8 cellular contexts compared by ENCODE assay signal in genomic region chr18:34976534-34976898, GRCh38.
DNase-seq lines count a peak whose midpoint lies in the region; ATAC-seq, FAIRE-seq and TF ChIP-seq lines count a peak whose summit lies in the region.

No MANE protein-coding gene starts in this region.

- TF ChIP-seq CTCF in Peyer's patch (IDR thresholded peaks at IDR 0.05) (no peak), right atrium auricular region (IDR thresholded peaks at IDR 0.05) (no peak)

- DNase-seq in Peyer's patch: no peak
- DNase-seq in right atrium auricular region (ENCODE audit: low spot score): peak; percentile 59
- DNase-seq in small intestine: no peak
- no peak for DNase-seq in KG1 (lab: John Stamatoyannopoulos, UW)

- H3K4me1 ChIP-seq in Peyer's patch (peaks cover 0 to 12% (median 0%) of the 10 kb centered on the region in 4 donors), right atrium auricular region (peaks cover 0 to 14% of the 10 kb centered on the region in 2 donors), small intestine (ENCODE audit: control insufficient read depth in 2 of 2, insufficient read depth in 1 of 2, low read depth in 1 of 2, low read length in 1 of 2) (peaks cover 0 to 2% of the 10 kb centered on the region in 2 donors)

- 1% methylated on average over 19 of the region's 19 CpGs for WGBS in small intestine, 3 donors

- H3K27me3 ChIP-seq in Peyer's patch: no peaks in the 10 kb centered on the region
- H3K27me3 ChIP-seq in right atrium auricular region: no peaks in the 10 kb centered on the region
- no peaks in the 10 kb centered on the region for H3K27me3 ChIP-seq in small intestine (ENCODE audit: control insufficient read depth in 2 of 2, insufficient read depth in 2 of 2, low read length in 2 of 2)

- H3K27ac ChIP-seq in Peyer's patch (peak overlapping the region; percentile 30 to 81 (median 70)), right atrium auricular region (peak overlapping the region; percentile 52 to 68), small intestine (ENCODE audit: low read depth in 1 of 2, low read length in 1 of 2) (no peak overlapping the region)

- H3K36me3 ChIP-seq in Peyer's patch (no peaks in the 10 kb centered on the region), right atrium auricular region (no peaks in the 10 kb centered on the region), small intestine (ENCODE audit: control insufficient read depth in 2 of 2, insufficient read depth in 2 of 2, low read length in 2 of 2) (no peaks in the 10 kb centered on the region)

- peak overlapping the region; percentile 77 to 93 (median 84) for H3K4me3 ChIP-seq in Peyer's patch
- H3K4me3 ChIP-seq in right atrium auricular region: peak overlapping the region; percentile 67 to 86
- peak overlapping the region; percentile 76 to 86 for H3K4me3 ChIP-seq in small intestine (ENCODE audit: low read depth in 1 of 2, low read length in 2 of 2)

- FAIRE-seq in small intestine (lab: Jason Lieb, UNC): no peak

- no peaks in the 10 kb centered on the region for H3K9me3 ChIP-seq in Peyer's patch
- H3K9me3 ChIP-seq in right atrium auricular region: no peaks in the 10 kb centered on the region
- no peaks in the 10 kb centered on the region for H3K9me3 ChIP-seq in small intestine (ENCODE audit: control insufficient read depth, low read depth)

- ATAC-seq in GM19438 (IDR thresholded peaks at IDR 0.05; ENCODE audit: low read depth, unreplicated experiment): peak; percentile 4
- no peak for ATAC-seq in HG02885 (IDR thresholded peaks at IDR 0.05; ENCODE audit: poor library complexity, unreplicated experiment)
- ATAC-seq in GM19351 (IDR thresholded peaks at IDR 0.05; ENCODE audit: unreplicated experiment): no peak
- ATAC-seq in GM19452 (IDR thresholded peaks at IDR 0.05; ENCODE audit: unreplicated experiment): no peak

- TF ChIP-seq POLR2A in Peyer's patch (IDR thresholded peaks at IDR 0.05): no peak

Comparison
In these comparisons a context has a peak if more than half of its experiments do, and no peak if none do; other contexts are left out.
1. H3K27ac ChIP-seq: peak in Peyer's patch (4 of 4) and right atrium auricular region (2 of 2); none in small intestine (0 of 2).
2. Peak in every context shown above with its lines, with median percentiles within 50 percentile points of each other: H3K4me3 ChIP-seq.